In the genomic region with DNA sequence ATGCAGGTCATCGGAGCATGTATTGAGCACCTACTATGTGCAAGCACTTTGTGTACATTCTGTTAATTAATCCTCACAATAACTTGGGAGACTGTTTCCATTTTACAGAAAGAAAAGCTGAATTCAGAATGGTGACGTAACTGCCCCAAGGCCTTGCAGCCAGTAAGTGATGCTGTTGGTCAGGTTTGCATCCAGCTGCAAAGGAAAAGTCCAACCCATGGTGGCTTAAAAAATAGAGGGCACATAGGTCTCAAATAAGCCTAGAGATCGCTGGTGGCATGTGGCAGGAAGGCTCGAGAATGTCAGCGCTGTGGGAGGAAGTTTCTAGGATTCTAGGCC, we compare ENCODE assay signal across 23 cellular contexts.
"Had no signal": no experiment of that assay in that cellular context is flagged by ENCODE, and none has a peak within 500 bp of the region (broad histone marks: within the 10 kb centered on the region; RNA-seq: fewer than 3 reads in every experiment).

No MANE protein-coding gene starts in this region.

- H3K27ac ChIP-seq: esophagus squamous epithelium, heart right ventricle, left lung, pancreas, spleen, thyroid gland had no signal

- H3K4me3 ChIP-seq: esophagus squamous epithelium, heart right ventricle, left lung, pancreas, spleen, thyroid gland had no signal

- H3K36me3 ChIP-seq: esophagus squamous epithelium, heart right ventricle, left lung, pancreas, spleen, thyroid gland had no signal

- H3K9me3 Mint-ChIP-seq: effector memory CD8-positive, alpha-beta T cell; stimulated activated naive B cell treated with anti-CD40 and anti-IgM and Interleukin-4, amounts not matched to agents 10 μg/mL and 1 μg/mL and 100 μg/mL, for 72 hours; stimulated activated naive CD8-positive, alpha-beta T cell treated with anti-CD3 and anti-CD28 coated beads, Interleukin-15, amount 100 ng/mL, for 72 hours; type B pancreatic cell had no signal

- DNase-seq: cortex of kidney; effector memory CD8-positive, alpha-beta T cell; erythroblast; esophagus squamous epithelium; foreskin melanocyte; glutamatergic neuron; heart right ventricle; hippocampal formation; left cardiac atrium; left lung; mesendoderm; midbrain; naive thymus-derived CD8-positive, alpha-beta T cell; nephron progenitor cell; nucleus accumbens; pancreas; spleen; stimulated activated naive B cell treated with anti-CD40 and anti-IgM and Interleukin-4, amounts not matched to agents 10 μg/mL and 1 μg/mL and 100 μg/mL, for 72 hours; stimulated activated naive CD8-positive, alpha-beta T cell treated with anti-CD3 and anti-CD28 coated beads, Interleukin-15, amount 100 ng/mL, for 72 hours; thyroid gland had no signal

- FAIRE-seq: endometrium, islet of Langerhans, pancreas had no signal

- H3K27me3 ChIP-seq: esophagus squamous epithelium, pancreas, thyroid gland had no signal

- H3K4me3 Mint-ChIP-seq: effector memory CD8-positive, alpha-beta T cell; naive thymus-derived CD8-positive, alpha-beta T cell; nephron progenitor cell; stimulated activated naive B cell treated with anti-CD40 and anti-IgM and Interleukin-4, amounts not matched to agents 10 μg/mL and 1 μg/mL and 100 μg/mL, for 72 hours; stimulated activated naive CD8-positive, alpha-beta T cell treated with anti-CD3 and anti-CD28 coated beads, Interleukin-15, amount 100 ng/mL, for 72 hours; type B pancreatic cell had no signal

- H3K9me3 ChIP-seq: esophagus squamous epithelium, heart right ventricle, left lung, pancreas, spleen, thyroid gland had no signal

- H3K36me3 Mint-ChIP-seq: naive thymus-derived CD8-positive, alpha-beta T cell; stimulated activated naive B cell treated with anti-CD40 and anti-IgM and Interleukin-4, amounts not matched to agents 10 μg/mL and 1 μg/mL and 100 μg/mL, for 72 hours; type B pancreatic cell had no signal

- H3K4me1 ChIP-seq: esophagus squamous epithelium, left lung, pancreas, thyroid gland had no signal

- H3K27ac Mint-ChIP-seq: effector memory CD8-positive, alpha-beta T cell; naive thymus-derived CD8-positive, alpha-beta T cell; stimulated activated naive B cell treated with anti-CD40 and anti-IgM and Interleukin-4, amounts not matched to agents 10 μg/mL and 1 μg/mL and 100 μg/mL, for 72 hours; stimulated activated naive CD8-positive, alpha-beta T cell treated with anti-CD3 and anti-CD28 coated beads, Interleukin-15, amount 100 ng/mL, for 72 hours; type B pancreatic cell had no signal
